In the genomic region with DNA sequence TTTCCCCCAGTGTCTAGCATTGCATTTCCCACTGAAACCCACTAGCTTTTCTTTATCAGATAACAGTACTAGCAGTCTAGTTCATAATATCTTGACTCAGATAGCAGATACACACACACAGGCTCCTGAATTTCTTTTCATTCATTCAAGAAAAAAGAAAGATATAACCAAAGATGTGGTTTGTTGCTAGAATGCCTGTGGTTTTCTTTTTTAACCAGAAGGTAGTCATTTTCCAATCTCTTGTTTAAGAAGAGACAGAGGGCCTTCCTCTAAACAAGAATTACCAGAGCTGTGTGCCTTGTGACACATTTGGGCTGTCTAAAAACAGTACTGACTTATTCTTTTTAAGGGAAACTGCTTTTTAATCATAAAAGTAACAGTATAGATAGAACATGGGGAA, we compare ENCODE assay signal across 15 cellular contexts.
DNase-seq lines count a peak whose midpoint lies in the region; ATAC-seq and TF ChIP-seq lines count a peak whose summit lies in the region.
"Had no signal": no experiment of that assay in that cellular context is flagged by ENCODE, and none has a peak within 500 bp of the region (broad histone marks: within the 10 kb centered on the region; RNA-seq: fewer than 3 reads in every experiment).

No MANE protein-coding gene starts in this region.

- H3K27me3 Mint-ChIP-seq in activated T-cell treated with anti-CD3 and anti-CD28 coated beads, Interleukin-2, amount 50 U/mL, for 72 hours (ENCODE audit: low read depth): peaks cover 52% of the 10 kb centered on the region
- H3K27me3 Mint-ChIP-seq in activated T-cell treated with anti-CD3 and anti-CD28 coated beads, Interleukin-2, amount 50 U/mL, for 24 hours: peaks cover 26% of the 10 kb centered on the region
- H3K27me3 Mint-ChIP-seq in stimulated activated naive B cell treated with anti-CD40 and anti-IgM and Interleukin-4, amounts not matched to agents 10 μg/mL and 1 μg/mL and 100 μg/mL, for 72 hours: peaks cover 0 to 3% of the 10 kb centered on the region in 2 donors

- in situ Hi-C loops in astrocyte of the spinal cord (cut with HindIII; ENCODE audit: low sequenced_read_pairs): no loop called here

- H3K36me3 Mint-ChIP-seq in activated T-cell treated with anti-CD3 and anti-CD28 coated beads, Interleukin-2, amount 50 U/mL, for 72 hours (ENCODE audit: insufficient read depth in 2 of 2): peaks cover 12 to 17% of the 10 kb centered on the region in 2 donors
- H3K36me3 Mint-ChIP-seq in activated T-cell treated with anti-CD3 and anti-CD28 coated beads, Interleukin-2, amount 50 U/mL, for 24 hours (ENCODE audit: low read depth): peaks cover 5% of the 10 kb centered on the region
- peaks cover 10 to 14% of the 10 kb centered on the region in 2 donors for H3K36me3 Mint-ChIP-seq in stimulated activated naive B cell treated with anti-CD40 and anti-IgM and Interleukin-4, amounts not matched to agents 10 μg/mL and 1 μg/mL and 100 μg/mL, for 72 hours

- H3K4me1 Mint-ChIP-seq in activated T-cell treated with anti-CD3 and anti-CD28 coated beads, Interleukin-2, amount 50 U/mL, for 72 hours (ENCODE audit: low read depth): peaks cover 21% of the 10 kb centered on the region
- peaks cover 13% of the 10 kb centered on the region for H3K4me1 Mint-ChIP-seq in activated T-cell treated with anti-CD3 and anti-CD28 coated beads, Interleukin-2, amount 50 U/mL, for 24 hours (ENCODE audit: low read depth)
- peaks cover 0 to 4% of the 10 kb centered on the region in 2 donors for H3K4me1 Mint-ChIP-seq in stimulated activated naive B cell treated with anti-CD40 and anti-IgM and Interleukin-4, amounts not matched to agents 10 μg/mL and 1 μg/mL and 100 μg/mL, for 72 hours
- H3K4me1 Mint-ChIP-seq: H9 had no signal

- ATAC-seq in activated T-cell treated with anti-CD3 and anti-CD28 coated beads, Interleukin-2, amount 50 U/mL, for 72 hours (replicated peaks in 1 of 2): peak; percentile 83 to 87
- ATAC-seq in HG03442 (IDR thresholded peaks at IDR 0.05; ENCODE audit: unreplicated experiment) (peak; percentile 53), HG03432 (IDR thresholded peaks at IDR 0.05; ENCODE audit: unreplicated experiment) (no peak), GM21528 (IDR thresholded peaks at IDR 0.05; ENCODE audit: low FRiP score, unreplicated experiment) (no peak)
- ATAC-seq in stimulated activated naive B cell treated with anti-CD40 and anti-IgM and Interleukin-4, amounts not matched to agents 10 μg/mL and 1 μg/mL and 100 μg/mL, for 72 hours (replicated peaks): peak; percentile 52 to 74
- ATAC-seq: Panc1, Right ventricle myocardium inferior had no signal

- H3K4me3 Mint-ChIP-seq in activated T-cell treated with anti-CD3 and anti-CD28 coated beads, Interleukin-2, amount 50 U/mL, for 72 hours: no peak overlapping the region
- H3K4me3 Mint-ChIP-seq in activated T-cell treated with anti-CD3 and anti-CD28 coated beads, Interleukin-2, amount 50 U/mL, for 24 hours: no peak overlapping the region
- H3K4me3 Mint-ChIP-seq in stimulated activated naive B cell treated with anti-CD40 and anti-IgM and Interleukin-4, amounts not matched to agents 10 μg/mL and 1 μg/mL and 100 μg/mL, for 72 hours: no peak overlapping the region
- H3K4me3 Mint-ChIP-seq: H9 had no signal

- H3K27ac Mint-ChIP-seq in activated T-cell treated with anti-CD3 and anti-CD28 coated beads, Interleukin-2, amount 50 U/mL, for 72 hours: no peak overlapping the region
- H3K27ac Mint-ChIP-seq in activated T-cell treated with anti-CD3 and anti-CD28 coated beads, Interleukin-2, amount 50 U/mL, for 24 hours: no peak overlapping the region
- H3K27ac Mint-ChIP-seq in stimulated activated naive B cell treated with anti-CD40 and anti-IgM and Interleukin-4, amounts not matched to agents 10 μg/mL and 1 μg/mL and 100 μg/mL, for 72 hours: no peak overlapping the region
- H3K27ac Mint-ChIP-seq: H9 had no signal

- peak in 1 of 2 donors; percentile 7 for DNase-seq in activated T-cell treated with anti-CD3 and anti-CD28 coated beads, Interleukin-2, amount 50 U/mL, for 72 hours
- no peak for DNase-seq in activated T-cell treated with anti-CD3 and anti-CD28 coated beads, Interleukin-2, amount 50 U/mL, for 24 hours
- DNase-seq in astrocyte of the spinal cord (ENCODE audit: low read depth, low spot score) (peak; percentile 14), NCI-H2171 treated with DMSO at 0.1 percent for 48 hours (lab: John Stamatoyannopoulos, UW) (no peak)
- no peak for DNase-seq in stimulated activated naive B cell treated with anti-CD40 and anti-IgM and Interleukin-4, amounts not matched to agents 10 μg/mL and 1 μg/mL and 100 μg/mL, for 72 hours
- DNase-seq: EL, H9, NCI-H1092, NCI-H1694 treated with DMSO at 0.1 percent for 48 hours, NCI-H446 had no signal

- peaks cover 8 to 12% of the 10 kb centered on the region in 2 donors for H3K9me3 Mint-ChIP-seq in activated T-cell treated with anti-CD3 and anti-CD28 coated beads, Interleukin-2, amount 50 U/mL, for 72 hours
- H3K9me3 Mint-ChIP-seq in activated T-cell treated with anti-CD3 and anti-CD28 coated beads, Interleukin-2, amount 50 U/mL, for 24 hours: peaks cover 17% of the 10 kb centered on the region
- peaks cover 12 to 15% of the 10 kb centered on the region in 2 donors for H3K9me3 Mint-ChIP-seq in stimulated activated naive B cell treated with anti-CD40 and anti-IgM and Interleukin-4, amounts not matched to agents 10 μg/mL and 1 μg/mL and 100 μg/mL, for 72 hours

- TF ChIP-seq CTCF in astrocyte of the spinal cord (IDR thresholded peaks at IDR 0.05; ENCODE audit: low read depth, low read length): no peak

- H3K4me3 ChIP-seq in astrocyte of the spinal cord (ENCODE audit: low read depth, low read length): no peak overlapping the region

Comparison
In these comparisons a context has a peak if more than half of its experiments do, and no peak if none do; other contexts are left out.
1. ATAC-seq: peak in activated T-cell treated with anti-CD3 and anti-CD28 coated beads, Interleukin-2, amount 50 U/mL, for 72 hours (2 of 2), HG03442 (single experiment) and stimulated activated naive B cell treated with anti-CD40 and anti-IgM and Interleukin-4, amounts not matched to agents 10 μg/mL and 1 μg/mL and 100 μg/mL, for 72 hours (2 of 2); none in HG03432 (single experiment) and GM21528 (single experiment).